ENCODE assay signal across 1 cellular context in genomic region chr3:127206154-127206553, GRCh38.
TF ChIP-seq lines count a peak whose summit lies in the region.

No MANE protein-coding gene starts in this region.

TF ChIP-seq in HepG2, 621 proteins besides CTCF, POLR2A, EP300 and RAD21 (continued from another document):
- TF ChIP-seq, protein P1, sequence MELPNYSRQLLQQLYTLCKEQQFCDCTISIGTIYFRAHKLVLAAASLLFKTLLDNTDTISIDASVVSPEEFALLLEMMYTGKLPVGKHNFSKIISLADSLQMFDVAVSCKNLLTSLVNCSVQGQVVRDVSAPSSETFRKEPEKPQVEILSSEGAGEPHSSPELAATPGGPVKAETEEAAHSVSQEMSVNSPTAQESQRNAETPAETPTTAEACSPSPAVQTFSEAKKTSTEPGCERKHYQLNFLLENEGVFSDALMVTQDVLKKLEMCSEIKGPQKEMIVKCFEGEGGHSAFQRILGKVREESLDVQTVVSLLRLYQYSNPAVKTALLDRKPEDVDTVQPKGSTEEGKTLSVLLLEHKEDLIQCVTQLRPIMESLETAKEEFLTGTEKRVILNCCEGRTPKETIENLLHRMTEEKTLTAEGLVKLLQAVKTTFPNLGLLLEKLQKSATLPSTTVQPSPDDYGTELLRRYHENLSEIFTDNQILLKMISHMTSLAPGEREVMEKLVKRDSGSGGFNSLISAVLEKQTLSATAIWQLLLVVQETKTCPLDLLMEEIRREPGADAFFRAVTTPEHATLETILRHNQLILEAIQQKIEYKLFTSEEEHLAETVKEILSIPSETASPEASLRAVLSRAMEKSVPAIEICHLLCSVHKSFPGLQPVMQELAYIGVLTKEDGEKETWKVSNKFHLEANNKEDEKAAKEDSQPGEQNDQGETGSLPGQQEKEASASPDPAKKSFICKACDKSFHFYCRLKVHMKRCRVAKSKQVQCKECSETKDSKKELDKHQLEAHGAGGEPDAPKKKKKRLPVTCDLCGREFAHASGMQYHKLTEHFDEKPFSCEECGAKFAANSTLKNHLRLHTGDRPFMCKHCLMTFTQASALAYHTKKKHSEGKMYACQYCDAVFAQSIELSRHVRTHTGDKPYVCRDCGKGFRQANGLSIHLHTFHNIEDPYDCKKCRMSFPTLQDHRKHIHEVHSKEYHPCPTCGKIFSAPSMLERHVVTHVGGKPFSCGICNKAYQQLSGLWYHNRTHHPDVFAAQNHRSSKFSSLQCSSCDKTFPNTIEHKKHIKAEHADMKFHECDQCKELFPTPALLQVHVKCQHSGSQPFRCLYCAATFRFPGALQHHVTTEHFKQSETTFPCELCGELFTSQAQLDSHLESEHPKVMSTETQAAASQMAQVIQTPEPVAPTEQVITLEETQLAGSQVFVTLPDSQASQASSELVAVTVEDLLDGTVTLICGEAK (IDR thresholded peaks at IDR 0.05), result no peak
- TF ChIP-seq, protein P1 (CRISPR knock-in tag; IDR thresholded peaks at IDR 0.05), result no peak
